22 cellular contexts compared by ENCODE assay signal in genomic region chr15:45669422-45669821, GRCh38.
"Had no signal": no experiment of that assay in that cellular context is flagged by ENCODE, and none has a peak within 500 bp of the region (broad histone marks: within the 10 kb centered on the region; RNA-seq: fewer than 3 reads in every experiment).

No MANE protein-coding gene starts in this region.

- H3K27ac ChIP-seq: heart right ventricle, thoracic aorta had no signal

- H3K4me3 ChIP-seq: esophagus squamous epithelium, heart right ventricle, thoracic aorta had no signal

- H3K27me3 ChIP-seq: esophagus squamous epithelium, heart right ventricle had no signal

- ATAC-seq: heart right ventricle; left lobe of liver; natural killer cell treated with Interleukin-12 subunit alpha and Interleukin-12 subunit beta and Interleukin-15 and Interleukin-18, amount 100 ng/mL, for 72 hours; sciatic nerve; WTC11 had no signal

- DNase-seq: activated CD8-positive, alpha-beta memory T cell treated with anti-CD3 and anti-CD28 coated beads for 24 hours; activated CD8-positive, alpha-beta memory T cell treated with anti-CD3 and anti-CD28 coated beads, Interleukin-2, amount 50 U/mL, for 4 hours; activated naive CD4-positive, alpha-beta T cell treated with Interleukin-2 at 50 U/mL for 16 hours; activated naive CD8-positive, alpha-beta T cell treated with anti-CD3 and anti-CD28 coated beads, Interleukin-2, amount 10 ng/mL, durations not matched to agents 7 days and 5 days; activated T-cell treated with anti-CD3 and anti-CD28 coated beads, Interleukin-2, amount 50 U/mL, for 24 hours; amygdala; cortex of kidney; endodermal cell; esophagus squamous epithelium; heart right ventricle; mammary epithelial cell; small intestine; stimulated activated CD4-positive, alpha-beta T cell treated with anti-CD3 and anti-CD28 coated beads, Interleukin-15, amount 100 ng/mL, for 24 hours; stimulated activated CD4-positive, alpha-beta T cell treated with anti-CD3 and anti-CD28 coated beads, Interleukin-2, amount 100 ng/mL, for 48 hours; stimulated activated CD8-positive, alpha-beta memory T cell treated with anti-CD3 and anti-CD28 coated beads, Interleukin-4, amount 100 ng/mL, for 48 hours; stimulated activated naive CD4-positive, alpha-beta T cell; T1000 had no signal

- H3K9me3 ChIP-seq: esophagus squamous epithelium, heart right ventricle, thoracic aorta had no signal
